In the genomic region with DNA sequence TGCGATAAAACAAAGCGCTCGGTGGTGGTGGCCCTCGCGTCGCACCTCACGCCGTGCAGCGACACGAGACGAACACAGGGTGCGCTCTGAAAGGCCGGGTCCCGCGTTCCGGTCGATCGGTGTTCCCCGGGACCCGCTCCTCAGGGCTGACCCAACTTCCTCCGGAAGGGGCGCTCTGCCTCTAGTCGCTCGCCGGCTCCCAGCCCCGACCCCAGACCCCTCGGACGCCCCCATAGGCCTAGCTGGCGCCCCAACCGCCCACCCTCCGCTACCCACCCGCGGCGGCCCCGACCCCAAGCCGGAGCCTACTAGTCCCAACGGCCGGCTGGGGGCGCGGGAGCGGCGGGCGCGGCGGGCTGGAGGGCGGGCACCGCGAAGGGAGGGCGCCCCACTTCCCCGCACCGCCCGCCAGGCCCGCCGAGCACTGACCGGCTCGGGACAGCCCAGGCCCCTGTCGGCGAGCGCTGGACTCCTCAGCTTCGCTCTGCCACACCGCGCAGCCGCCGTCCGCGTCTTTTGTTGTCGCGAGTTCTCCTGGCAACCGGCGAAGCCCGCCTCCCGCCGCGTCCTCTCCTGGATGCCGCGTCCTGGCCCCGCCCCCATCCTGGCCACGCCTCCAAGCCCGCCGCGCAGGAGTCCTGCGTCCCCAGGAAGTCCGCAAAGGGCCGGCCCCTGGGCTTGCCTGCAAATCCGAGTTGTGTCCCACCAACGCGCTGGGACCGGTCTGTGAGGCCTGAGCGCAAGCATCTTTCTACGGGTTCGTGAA, we compare ENCODE assay signal across 1 cellular context.
TF ChIP-seq lines count a peak whose summit lies in the region.

A gene with protein sequence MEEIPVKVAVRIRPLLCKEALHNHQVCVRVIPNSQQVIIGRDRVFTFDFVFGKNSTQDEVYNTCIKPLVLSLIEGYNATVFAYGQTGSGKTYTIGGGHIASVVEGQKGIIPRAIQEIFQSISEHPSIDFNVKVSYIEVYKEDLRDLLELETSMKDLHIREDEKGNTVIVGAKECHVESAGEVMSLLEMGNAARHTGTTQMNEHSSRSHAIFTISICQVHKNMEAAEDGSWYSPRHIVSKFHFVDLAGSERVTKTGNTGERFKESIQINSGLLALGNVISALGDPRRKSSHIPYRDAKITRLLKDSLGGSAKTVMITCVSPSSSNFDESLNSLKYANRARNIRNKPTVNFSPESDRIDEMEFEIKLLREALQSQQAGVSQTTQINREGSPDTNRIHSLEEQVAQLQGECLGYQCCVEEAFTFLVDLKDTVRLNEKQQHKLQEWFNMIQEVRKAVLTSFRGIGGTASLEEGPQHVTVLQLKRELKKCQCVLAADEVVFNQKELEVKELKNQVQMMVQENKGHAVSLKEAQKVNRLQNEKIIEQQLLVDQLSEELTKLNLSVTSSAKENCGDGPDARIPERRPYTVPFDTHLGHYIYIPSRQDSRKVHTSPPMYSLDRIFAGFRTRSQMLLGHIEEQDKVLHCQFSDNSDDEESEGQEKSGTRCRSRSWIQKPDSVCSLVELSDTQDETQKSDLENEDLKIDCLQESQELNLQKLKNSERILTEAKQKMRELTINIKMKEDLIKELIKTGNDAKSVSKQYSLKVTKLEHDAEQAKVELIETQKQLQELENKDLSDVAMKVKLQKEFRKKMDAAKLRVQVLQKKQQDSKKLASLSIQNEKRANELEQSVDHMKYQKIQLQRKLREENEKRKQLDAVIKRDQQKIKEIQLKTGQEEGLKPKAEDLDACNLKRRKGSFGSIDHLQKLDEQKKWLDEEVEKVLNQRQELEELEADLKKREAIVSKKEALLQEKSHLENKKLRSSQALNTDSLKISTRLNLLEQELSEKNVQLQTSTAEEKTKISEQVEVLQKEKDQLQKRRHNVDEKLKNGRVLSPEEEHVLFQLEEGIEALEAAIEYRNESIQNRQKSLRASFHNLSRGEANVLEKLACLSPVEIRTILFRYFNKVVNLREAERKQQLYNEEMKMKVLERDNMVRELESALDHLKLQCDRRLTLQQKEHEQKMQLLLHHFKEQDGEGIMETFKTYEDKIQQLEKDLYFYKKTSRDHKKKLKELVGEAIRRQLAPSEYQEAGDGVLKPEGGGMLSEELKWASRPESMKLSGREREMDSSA (N-terminal part only) (minus strand): TSS at position 491 of the 766 bp plus-strand sequence. CDS start 5,841 bp downstream, outside the sequence.

TF ChIP-seq in liver, 16 proteins besides CTCF, POLR2A, EP300 and RAD21 (continued from another document):
- TF ChIP-seq, protein P1, sequence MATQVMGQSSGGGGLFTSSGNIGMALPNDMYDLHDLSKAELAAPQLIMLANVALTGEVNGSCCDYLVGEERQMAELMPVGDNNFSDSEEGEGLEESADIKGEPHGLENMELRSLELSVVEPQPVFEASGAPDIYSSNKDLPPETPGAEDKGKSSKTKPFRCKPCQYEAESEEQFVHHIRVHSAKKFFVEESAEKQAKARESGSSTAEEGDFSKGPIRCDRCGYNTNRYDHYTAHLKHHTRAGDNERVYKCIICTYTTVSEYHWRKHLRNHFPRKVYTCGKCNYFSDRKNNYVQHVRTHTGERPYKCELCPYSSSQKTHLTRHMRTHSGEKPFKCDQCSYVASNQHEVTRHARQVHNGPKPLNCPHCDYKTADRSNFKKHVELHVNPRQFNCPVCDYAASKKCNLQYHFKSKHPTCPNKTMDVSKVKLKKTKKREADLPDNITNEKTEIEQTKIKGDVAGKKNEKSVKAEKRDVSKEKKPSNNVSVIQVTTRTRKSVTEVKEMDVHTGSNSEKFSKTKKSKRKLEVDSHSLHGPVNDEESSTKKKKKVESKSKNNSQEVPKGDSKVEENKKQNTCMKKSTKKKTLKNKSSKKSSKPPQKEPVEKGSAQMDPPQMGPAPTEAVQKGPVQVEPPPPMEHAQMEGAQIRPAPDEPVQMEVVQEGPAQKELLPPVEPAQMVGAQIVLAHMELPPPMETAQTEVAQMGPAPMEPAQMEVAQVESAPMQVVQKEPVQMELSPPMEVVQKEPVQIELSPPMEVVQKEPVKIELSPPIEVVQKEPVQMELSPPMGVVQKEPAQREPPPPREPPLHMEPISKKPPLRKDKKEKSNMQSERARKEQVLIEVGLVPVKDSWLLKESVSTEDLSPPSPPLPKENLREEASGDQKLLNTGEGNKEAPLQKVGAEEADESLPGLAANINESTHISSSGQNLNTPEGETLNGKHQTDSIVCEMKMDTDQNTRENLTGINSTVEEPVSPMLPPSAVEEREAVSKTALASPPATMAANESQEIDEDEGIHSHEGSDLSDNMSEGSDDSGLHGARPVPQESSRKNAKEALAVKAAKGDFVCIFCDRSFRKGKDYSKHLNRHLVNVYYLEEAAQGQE (IDR thresholded peaks at IDR 0.05) = peak; percentile 76
- TF ChIP-seq HNF4G (IDR thresholded peaks at IDR 0.05) (no peak), TAF1 (conservative IDR thresholded peaks at IDR 0.05) (peak; percentile 86), GABPA (IDR thresholded peaks at IDR 0.05 in 1 of 2, conservative IDR thresholded peaks at IDR 0.05 in 1 of 2) (peak; percentile 56 to 63)
